Comparison of ENCODE assay signal across 8 cellular contexts in the genomic region with DNA sequence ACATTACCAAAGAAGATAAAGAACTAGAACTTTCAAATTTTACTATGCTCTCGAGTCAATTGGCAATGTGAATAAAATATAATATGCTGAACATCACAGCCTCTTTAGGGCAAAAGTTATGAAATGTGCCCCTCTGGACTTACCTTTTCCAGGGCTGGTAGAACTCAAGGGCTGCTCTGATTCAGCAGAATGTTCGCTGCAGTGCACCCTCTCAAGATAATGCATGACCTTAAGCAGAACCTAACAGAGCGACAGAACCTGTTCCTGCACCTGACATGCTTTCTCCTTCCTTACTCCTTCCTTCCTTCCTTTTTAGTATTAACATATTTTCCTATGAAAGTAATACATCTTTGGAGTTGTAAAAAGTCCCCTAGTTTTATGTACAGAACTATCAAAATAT.
"Had no signal": no experiment of that assay in that cellular context is flagged by ENCODE, and none has a peak within 500 bp of the region (broad histone marks: within the 10 kb centered on the region; RNA-seq: fewer than 3 reads in every experiment).

No MANE protein-coding gene starts in this region.

- DNase-seq: GDM1, GF-D8 had no signal

- H3K4me3 ChIP-seq: GM12878 had no signal

- ATAC-seq: GM12878 had no signal

- FAIRE-seq: G401.6, GM12878, GM12891, GM12892, GM18507, GM19239 had no signal
